Comparison of ENCODE assay signal across 14 cellular contexts in the genomic region with DNA sequence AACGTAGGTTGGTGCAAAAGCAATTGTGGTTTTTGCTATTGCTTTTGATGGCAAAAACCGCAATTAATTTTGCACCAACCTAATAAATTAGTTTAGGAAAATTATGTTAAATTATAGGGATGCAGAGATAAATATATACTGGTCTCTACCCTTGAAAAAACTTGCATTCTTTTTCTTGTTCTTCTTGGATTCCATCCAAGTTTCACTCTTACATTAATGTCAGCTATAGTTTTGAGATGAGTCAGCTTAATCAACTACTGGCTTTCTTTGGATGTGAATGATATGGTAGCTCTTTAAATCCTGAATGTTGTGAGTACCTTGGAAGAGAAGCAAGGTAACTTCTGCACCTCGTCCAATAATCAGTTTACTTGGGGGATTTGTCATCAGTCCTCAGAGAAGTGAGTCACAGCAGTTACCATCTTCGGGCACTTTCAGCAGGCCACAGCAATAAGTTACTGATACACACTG.
DNase-seq lines count a peak whose midpoint lies in the region; ATAC-seq and TF ChIP-seq lines count a peak whose summit lies in the region.
"Had no signal": no experiment of that assay in that cellular context is flagged by ENCODE, and none has a peak within 500 bp of the region (broad histone marks: within the 10 kb centered on the region; RNA-seq: fewer than 3 reads in every experiment).

No MANE protein-coding gene starts in this region.

- no peaks in the 10 kb centered on the region for H3K79me2 ChIP-seq in mammary epithelial cell (ENCODE audit: insufficient read depth, low read length)
- H3K79me2 ChIP-seq: parathyroid adenoma had no signal

- H3K27ac ChIP-seq in mammary epithelial cell (ENCODE audit: insufficient read depth, low read depth, low read length), result no peak overlapping the region
- H3K27ac ChIP-seq in prostate gland, result no peak overlapping the region
- H3K27ac ChIP-seq: parathyroid adenoma had no signal

- peak; percentile 65 for ATAC-seq in GM18868 (IDR thresholded peaks at IDR 0.05; ENCODE audit: unreplicated experiment)
- ATAC-seq: T-helper 17 cell had no signal

- in situ Hi-C loops in mammary epithelial cell (cut with MboI; ENCODE audit: low sequenced_read_pairs in 2 of 2), result no loop called here

- H3K27me3 ChIP-seq in mammary epithelial cell (ENCODE audit: insufficient read depth, low read length), result no peaks in the 10 kb centered on the region
- H3K27me3 ChIP-seq in prostate gland (replicated peaks; ENCODE audit: insufficient read depth), result no peaks in the 10 kb centered on the region
- H3K27me3 ChIP-seq: cardiac muscle cell had no signal

- peaks cover 37% of the 10 kb centered on the region for H3K4me1 Mint-ChIP-seq in mesothelial cell of epicardium
- H3K4me1 Mint-ChIP-seq: T-helper 17 cell had no signal

- H3K9me3 Mint-ChIP-seq in mesothelial cell of epicardium, result no peaks in the 10 kb centered on the region

- H3K36me3 Mint-ChIP-seq in mesothelial cell of epicardium, result no peaks in the 10 kb centered on the region

- dilution Hi-C loops in mammary epithelial cell (cut with HindIII; ENCODE audit: low sequenced_read_pairs), result no loop called here

- no peak overlapping the region for H3K4me3 ChIP-seq in mammary epithelial cell (replicated peaks in 1 of 3; ENCODE audit: insufficient read depth in 1 of 3, low read depth in 2 of 3, low read length in 3 of 3)
- no peak overlapping the region for H3K4me3 ChIP-seq in prostate gland
- H3K4me3 ChIP-seq: cardiac muscle cell had no signal

- peak overlapping the region; percentile 22 for H3K4me2 ChIP-seq in mammary epithelial cell (ENCODE audit: insufficient read depth, low read depth, low read length)

- no peaks in the 10 kb centered on the region for H3K9me3 ChIP-seq in mammary epithelial cell (replicated peaks; ENCODE audit: insufficient read depth, low read length)
- no peaks in the 10 kb centered on the region for H3K9me3 ChIP-seq in prostate gland

- H3K4me1 ChIP-seq in mammary epithelial cell (ENCODE audit: insufficient read depth, low read length) (peaks cover 7% of the 10 kb centered on the region), prostate gland (replicated peaks) (no peaks in the 10 kb centered on the region)

- no peaks in the 10 kb centered on the region for H3K36me3 ChIP-seq in mammary epithelial cell (ENCODE audit: insufficient read depth, low read length)
- no peaks in the 10 kb centered on the region for H3K36me3 ChIP-seq in prostate gland
- H3K36me3 ChIP-seq: cardiac muscle cell had no signal

- TF ChIP-seq CTCF in mammary epithelial cell (conservative IDR thresholded peaks at IDR 0.05 in 1 of 2, IDR thresholded peaks at IDR 0.05 in 1 of 2; ENCODE audit: extremely low read depth in 1 of 2, insufficient read depth in 1 of 2, low read depth in 1 of 2, low read length in 2 of 2), result no peak
- TF ChIP-seq CTCF in mesothelial cell of epicardium (IDR thresholded peaks at IDR 0.05; ENCODE audit: unreplicated experiment), result no peak
- TF ChIP-seq CTCF in prostate gland (IDR thresholded peaks at IDR 0.05), result no peak

- H4K20me1 ChIP-seq in mammary epithelial cell (ENCODE audit: insufficient read depth, low read length), result no peaks in the 10 kb centered on the region

- no peak overlapping the region for H3K9ac ChIP-seq in mammary epithelial cell (ENCODE audit: insufficient read depth, low read length)
- H3K9ac ChIP-seq: parathyroid adenoma had no signal

- BruUV-seq in mammary epithelial cell (replicated peaks; lab: Mats Ljungman, UMichigan), result no TSS peak

- DNase-seq in M059J (ENCODE audit: low read depth) (peak; percentile 29), mammary epithelial cell (peak; percentile 44), mesothelial cell of epicardium (ENCODE audit: low spot score in 2 of 2, unreplicated experiment in 2 of 2) (no peak), prostate gland (ENCODE audit: low spot score) (no peak), GM19238 (ENCODE audit: insufficient read length, low spot score) (no peak), iPS-NIHi11 (ENCODE audit: low spot score) (no peak)
- DNase-seq: activated CD4-positive, alpha-beta T cell treated with anti-CD3 and anti-CD28 coated beads, Interleukin-2, amount 50 U/mL, for 48 hours; activated effector memory CD4-positive, alpha-beta T cell treated with Interleukin-2 at 50 U/mL for 16 hours; H7; NCI-H1694; T-helper 17 cell had no signal

- no peaks in the 10 kb centered on the region for H3K27me3 Mint-ChIP-seq in mesothelial cell of epicardium (ENCODE audit: low read depth)
- H3K27me3 Mint-ChIP-seq: T-helper 17 cell had no signal

- TF ChIP-seq POLR2A in prostate gland (IDR thresholded peaks at IDR 0.05), result no peak

- no peak overlapping the region for H2AFZ ChIP-seq in mammary epithelial cell (ENCODE audit: low read depth, low read length)
- H2AFZ ChIP-seq: parathyroid adenoma had no signal

- CTCF ChIA-PET in mammary epithelial cell (lab: Charles Lee; ENCODE audit: low non-redundant PET), result interaction anchor here (0.7 to 0.8 kb wide), 2 partner anchors 93 to 270 kb away, joined by 3 to 5 read pairs; no protein-coding TSS in a partner anchor

- peak overlapping the region; percentile 59 for H3K27ac Mint-ChIP-seq in mesothelial cell of epicardium
- H3K27ac Mint-ChIP-seq: T-helper 17 cell had no signal

- intact Hi-C loops in mammary epithelial cell (cut with micrococcal nuclease) (no loop called here), prostate gland (cut with DNase I) (no loop called here)

- 68% methylated on average over 4 of the region's 4 CpGs for WGBS in mammary epithelial cell (ENCODE audit: low coverage, missing lambda C conversion rate)
- 58% methylated on average over 4 of the region's 4 CpGs for WGBS in prostate gland

- H3K4me3 Mint-ChIP-seq in mesothelial cell of epicardium, result no peak overlapping the region
- H3K4me3 Mint-ChIP-seq: T-helper 17 cell had no signal

Comparison
In these comparisons a context has a peak if more than half of its experiments do, and no peak if none do; other contexts are left out.
1. DNase-seq: peak in M059J (single experiment) and mammary epithelial cell (single experiment); none in mesothelial cell of epicardium (0 of 2), prostate gland (single experiment), GM19238 (single experiment) and iPS-NIHi11 (single experiment).